ENCODE assay signal across 8 cellular contexts in genomic region chr3:113844622-113845222, GRCh38. TPM values are rescaled to one million over a fixed set of nuclear protein-coding genes. Genes with fewer than 3 reads are reported as not detected.
DNase-seq lines count a peak whose midpoint lies in the region; ATAC-seq and TF ChIP-seq lines count a peak whose summit lies in the region.

No MANE protein-coding gene starts in this region.

- ATAC-seq in natural killer cell (peak in 2 of 3 donors; percentile 50 to 61), activated B cell treated with CpG ODN at 0.5 μM for 24 hours (ENCODE audit: low read depth) (peak; percentile 61), GM19351 (IDR thresholded peaks at IDR 0.05; ENCODE audit: unreplicated experiment) (no peak), HG03025 (IDR thresholded peaks at IDR 0.05; ENCODE audit: low FRiP score, unreplicated experiment) (no peak)
- no peak for ATAC-seq in natural killer cell treated with Interleukin-12 subunit alpha and Interleukin-12 subunit beta and Interleukin-15 and Interleukin-18, amount 100 ng/mL, for 72 hours

- POLR2A ChIA-PET in activated B cell treated with CpG ODN at 0.5 μM for 24 hours (lab: Charles Lee): interaction anchor here (0.6 kb wide), 1 partner anchor 47 kb away, joined by 9 read pairs; no protein-coding TSS in a partner anchor

- intact Hi-C loops in natural killer cell (cut with micrococcal nuclease): no loop called here
- intact Hi-C loops in activated B cell treated with CpG ODN at 0.5 μM for 24 hours (cut with micrococcal nuclease): loop anchor here (1.0 to 10.0 kb wide), 4 partner anchors 69 to 1940 kb away; no protein-coding TSS in a partner anchor

- H3K36me3 Mint-ChIP-seq in natural killer cell: no peaks in the 10 kb centered on the region
- H3K36me3 Mint-ChIP-seq in natural killer cell treated with Interleukin-12 subunit alpha and Interleukin-12 subunit beta and Interleukin-15 and Interleukin-18, amount 100 ng/mL, for 72 hours: no peaks in the 10 kb centered on the region
- peaks cover 4% of the 10 kb centered on the region for H3K36me3 Mint-ChIP-seq in activated B cell treated with CpG ODN at 0.5 μM for 24 hours (ENCODE audit: low read depth)

- TF ChIP-seq CTCF in natural killer cell (IDR thresholded peaks at IDR 0.05) (peak; percentile 58), activated B cell treated with CpG ODN at 0.5 μM for 24 hours (IDR thresholded peaks at IDR 0.05) (no peak)

- CTCF ChIA-PET in activated B cell treated with CpG ODN at 0.5 μM for 24 hours (lab: Charles Lee): interaction anchor here (0.7 to 4.4 kb wide), 22 partner anchors 9 to 607 kb away, joined by 3 to 34 read pairs (median 4); partner anchors contain the start of genes ATP6V1A and NAA50

- DNase-seq in natural killer cell: no peak
- DNase-seq in natural killer cell treated with Interleukin-12 subunit alpha and Interleukin-12 subunit beta and Interleukin-15 and Interleukin-18, amount 100 ng/mL, for 72 hours (ENCODE audit: low spot score): no peak
- peak; percentile 28 for DNase-seq in NCI-H1048 (lab: John Stamatoyannopoulos, UW)
- no peak for DNase-seq in activated B cell treated with CpG ODN at 0.5 μM for 24 hours
- peak; percentile 44 for DNase-seq in iris pigment epithelial cell (ENCODE audit: low read depth)
- no peak for DNase-seq in amygdala (lab: John Stamatoyannopoulos, UW)

- H3K27me3 Mint-ChIP-seq in natural killer cell (ENCODE audit: low read depth in 2 of 2) (no peaks in the 10 kb centered on the region), activated B cell treated with CpG ODN at 0.5 μM for 24 hours (no peaks in the 10 kb centered on the region)
- no peaks in the 10 kb centered on the region for H3K27me3 Mint-ChIP-seq in natural killer cell treated with Interleukin-12 subunit alpha and Interleukin-12 subunit beta and Interleukin-15 and Interleukin-18, amount 100 ng/mL, for 72 hours

- H3K9me3 Mint-ChIP-seq in natural killer cell: no peaks in the 10 kb centered on the region
- H3K9me3 Mint-ChIP-seq in natural killer cell treated with Interleukin-12 subunit alpha and Interleukin-12 subunit beta and Interleukin-15 and Interleukin-18, amount 100 ng/mL, for 72 hours: no peaks in the 10 kb centered on the region
- no peaks in the 10 kb centered on the region for H3K9me3 Mint-ChIP-seq in activated B cell treated with CpG ODN at 0.5 μM for 24 hours

- H3K4me3 Mint-ChIP-seq in natural killer cell: no peak overlapping the region
- no peak overlapping the region for H3K4me3 Mint-ChIP-seq in natural killer cell treated with Interleukin-12 subunit alpha and Interleukin-12 subunit beta and Interleukin-15 and Interleukin-18, amount 100 ng/mL, for 72 hours
- no peak overlapping the region for H3K4me3 Mint-ChIP-seq in activated B cell treated with CpG ODN at 0.5 μM for 24 hours

- H3K4me1 Mint-ChIP-seq in natural killer cell (no peaks in the 10 kb centered on the region), activated B cell treated with CpG ODN at 0.5 μM for 24 hours (peaks cover 3% of the 10 kb centered on the region)
- no peaks in the 10 kb centered on the region for H3K4me1 Mint-ChIP-seq in natural killer cell treated with Interleukin-12 subunit alpha and Interleukin-12 subunit beta and Interleukin-15 and Interleukin-18, amount 100 ng/mL, for 72 hours (ENCODE audit: low read depth in 2 of 2)

- H3K27ac Mint-ChIP-seq in natural killer cell: no peak overlapping the region
- no peak overlapping the region for H3K27ac Mint-ChIP-seq in natural killer cell treated with Interleukin-12 subunit alpha and Interleukin-12 subunit beta and Interleukin-15 and Interleukin-18, amount 100 ng/mL, for 72 hours
- no peak overlapping the region for H3K27ac Mint-ChIP-seq in activated B cell treated with CpG ODN at 0.5 μM for 24 hours

RNA-seq across cellular contexts. Expression of gene GRAMD1C, which starts 6.1 kb away (rescaled TPM):
- total RNA-seq in natural killer cell: 1 to 10 TPM; 2.7 to 3.9 (median 3.6) TPM
- 1 to 10 TPM in 1 of 2 donors, under 1 TPM in 1; 0.26 to 2.3 TPM for total RNA-seq in natural killer cell treated with Interleukin-12 subunit alpha and Interleukin-12 subunit beta and Interleukin-15 and Interleukin-18, amount 100 ng/mL, for 72 hours
- total RNA-seq in activated B cell treated with CpG ODN at 0.5 μM for 24 hours: 11.4 and 12.2 TPM in 2 replicates

Comparison
In these comparisons a context has a peak if more than half of its experiments do, and no peak if none do; other contexts are left out.
1. ATAC-seq: peak in natural killer cell (2 of 3) and activated B cell treated with CpG ODN at 0.5 μM for 24 hours (single experiment); none in natural killer cell treated with Interleukin-12 subunit alpha and Interleukin-12 subunit beta and Interleukin-15 and Interleukin-18, amount 100 ng/mL, for 72 hours (0 of 2), GM19351 (single experiment) and HG03025 (single experiment).
2. DNase-seq: peak in NCI-H1048 (single experiment) and iris pigment epithelial cell (single experiment); none in natural killer cell (single experiment), natural killer cell treated with Interleukin-12 subunit alpha and Interleukin-12 subunit beta and Interleukin-15 and Interleukin-18, amount 100 ng/mL, for 72 hours (single experiment), activated B cell treated with CpG ODN at 0.5 μM for 24 hours (single experiment) and amygdala (0 of 56).